1 cellular context compared by ENCODE assay signal in genomic region chr4:1013225-1014073, GRCh38.
TF ChIP-seq lines count a peak whose summit lies in the region.

No MANE protein-coding gene starts in this region.

TF ChIP-seq in H1, 55 proteins besides CTCF, POLR2A, EP300 and RAD21:
- TF ChIP-seq SIX5 (IDR thresholded peaks at IDR 0.05; ENCODE audit: low read depth, low read length) (no peak), KDM1A (IDR thresholded peaks at IDR 0.05; ENCODE audit: borderline replicate concordance, low read length) (no peak), CEBPB (IDR thresholded peaks at IDR 0.05; ENCODE audit: low read depth, low read length) (no peak), POLR2AphosphoS5 (IDR thresholded peaks at IDR 0.05; ENCODE audit: low read depth, low read length) (no peak), GTF2F1 (IDR thresholded peaks at IDR 0.05; ENCODE audit: borderline replicate concordance, low read depth, low read length) (no peak), SRF (IDR thresholded peaks at IDR 0.05; ENCODE audit: low read depth, low read length) (peak; percentile 59; the same call in 1 of the 2 replicates)
